ENCODE assay signal across 1 cellular context in genomic region chr11:72081184-72081644, GRCh38.
TF ChIP-seq lines count a peak whose summit lies in the region.

No MANE protein-coding gene starts in this region.

TF ChIP-seq in GM23338, 12 proteins besides CTCF, POLR2A, EP300 and RAD21 (continued from another document):
- TF ChIP-seq ZNF462 (CRISPR knock-in tag; IDR thresholded peaks at IDR 0.05) (no peak), ZNF114 (CRISPR knock-in tag; IDR thresholded peaks at IDR 0.05) (no peak), ETS1 (IDR thresholded peaks at IDR 0.05) (no peak)
